Comparison of ENCODE assay signal across 22 cellular contexts in the genomic region with DNA sequence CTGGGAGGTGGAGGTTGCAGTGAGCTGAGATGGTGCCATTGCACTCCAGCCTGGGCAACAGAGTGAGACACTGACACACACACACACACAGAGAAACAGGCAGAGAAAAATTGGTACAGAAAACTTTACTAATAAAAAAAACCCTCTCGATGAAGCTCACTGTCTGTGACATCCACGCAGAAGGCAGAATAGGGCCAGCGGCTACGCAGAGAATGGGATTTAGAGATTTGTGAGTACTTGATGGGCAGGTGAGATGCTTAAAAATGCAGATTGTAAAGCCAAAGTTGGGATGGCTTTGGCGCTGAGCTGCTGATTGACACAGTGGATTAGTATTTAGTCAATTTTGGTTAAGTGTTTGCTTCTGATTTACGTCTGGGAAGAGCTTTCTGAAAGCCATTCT.
"Had no signal": no experiment of that assay in that cellular context is flagged by ENCODE, and none has a peak within 500 bp of the region (broad histone marks: within the 10 kb centered on the region; RNA-seq: fewer than 3 reads in every experiment).

No MANE protein-coding gene starts in this region.

- H3K27ac ChIP-seq: colonic mucosa, coronary artery, dorsolateral prefrontal cortex, epithelial cell of prostate, esophagus squamous epithelium, foreskin keratinocyte, gastrocnemius medialis, gastroesophageal sphincter, heart left ventricle, heart right ventricle had no signal

- H3K4me1 ChIP-seq: colonic mucosa, foreskin keratinocyte, gastrocnemius medialis, gastroesophageal sphincter, heart left ventricle, heart right ventricle had no signal

- H3K4me3 ChIP-seq: colonic mucosa, coronary artery, dorsolateral prefrontal cortex, esophagus squamous epithelium, gastrocnemius medialis, gastroesophageal sphincter, heart left ventricle, heart right ventricle had no signal

- H3K9me3 Mint-ChIP-seq: dendritic cell treated with granulocyte-macrophage colony-stimulating factor and Interleukin-4, amounts not matched to agents 40 ng/mL and 50 ng/mL, for 4 days had no signal

- H3K27ac Mint-ChIP-seq: dendritic cell treated with granulocyte-macrophage colony-stimulating factor and Interleukin-4, amounts not matched to agents 40 ng/mL and 50 ng/mL, for 4 days; effector memory CD8-positive, alpha-beta T cell; endodermal cell had no signal

- H3K9me3 ChIP-seq: colonic mucosa, gastrocnemius medialis had no signal

- H3K27me3 ChIP-seq: colonic mucosa, foreskin keratinocyte had no signal

- H3K4me1 Mint-ChIP-seq: endodermal cell had no signal

- H3K36me3 ChIP-seq: colonic mucosa, esophagus squamous epithelium, gastrocnemius medialis, gastroesophageal sphincter, heart left ventricle, heart right ventricle had no signal

- DNase-seq: colonic mucosa; cortex of kidney; dermis blood vessel endothelial cell; dorsolateral prefrontal cortex; effector CD4-positive, alpha-beta T cell; effector CD8-positive, alpha-beta T cell; effector memory CD4-positive, alpha-beta T cell; effector memory CD8-positive, alpha-beta T cell; endodermal cell; erythroblast; esophagus squamous epithelium; foreskin keratinocyte; foreskin melanocyte; gastrocnemius medialis; glutamatergic neuron; head of caudate nucleus; heart left ventricle; heart right ventricle had no signal

- H3K4me3 Mint-ChIP-seq: dendritic cell treated with granulocyte-macrophage colony-stimulating factor and Interleukin-4, amounts not matched to agents 40 ng/mL and 50 ng/mL, for 4 days; effector memory CD8-positive, alpha-beta T cell; endodermal cell had no signal
